In genomic region chr3:60703956-60704736, GRCh38 we compare ENCODE assay signal across 18 cellular contexts.
DNase-seq lines count a peak whose midpoint lies in the region; ATAC-seq and TF ChIP-seq lines count a peak whose summit lies in the region.
"Had no signal": no experiment of that assay in that cellular context is flagged by ENCODE, and none has a peak within 500 bp of the region (broad histone marks: within the 10 kb centered on the region; RNA-seq: fewer than 3 reads in every experiment).

No MANE protein-coding gene starts in this region.

- no peaks in the 10 kb centered on the region for H3K9me3 ChIP-seq in SK-N-SH
- H3K9me3 ChIP-seq in CD8-positive, alpha-beta T cell (ENCODE audit: low read length), result no peaks in the 10 kb centered on the region
- H3K9me3 ChIP-seq in T-helper 17 cell (ENCODE audit: control insufficient read depth, low read length, poor library complexity, severe bottlenecking), result no peaks in the 10 kb centered on the region
- H3K9me3 ChIP-seq: tibial artery had no signal

- intact Hi-C loops in CD8-positive, alpha-beta T cell (cut with DNase I, micrococcal nuclease), result no loop called here

- no peak overlapping the region for H2AFZ ChIP-seq in SK-N-SH (ENCODE audit: low read depth)

- peak in 1 of 2 experiments; percentile 26; a peak in 1 of 4 replicates for TF ChIP-seq EP300 in SK-N-SH (IDR thresholded peaks at IDR 0.05; ENCODE audit: borderline replicate concordance in 1 of 2, low read depth in 1 of 2, low read length in 1 of 2)

- H3K27me3 ChIP-seq in SK-N-SH (ENCODE audit: insufficient read depth), result no peaks in the 10 kb centered on the region
- H3K27me3 ChIP-seq in CD8-positive, alpha-beta T cell (ENCODE audit: insufficient read depth, low read length), result no peaks in the 10 kb centered on the region
- H3K27me3 ChIP-seq: tibial artery had no signal

- no peaks in the 10 kb centered on the region for H3K27me3 Mint-ChIP-seq in activated T-cell treated with anti-CD3 and anti-CD28 coated beads, Interleukin-2, amount 50 U/mL, for 72 hours (ENCODE audit: low read depth)
- no peaks in the 10 kb centered on the region for H3K27me3 Mint-ChIP-seq in CD8-positive, alpha-beta T cell (ENCODE audit: low read depth)
- no peaks in the 10 kb centered on the region for H3K27me3 Mint-ChIP-seq in T-helper 17 cell
- H3K27me3 Mint-ChIP-seq: activated naive CD8-positive, alpha-beta T cell treated with anti-CD3 and anti-CD28 coated beads, Interleukin-2, amount 50 U/mL, for 24 hours had no signal

- H3K4me1 Mint-ChIP-seq in activated T-cell treated with anti-CD3 and anti-CD28 coated beads, Interleukin-2, amount 50 U/mL, for 72 hours (ENCODE audit: low read depth), result no peaks in the 10 kb centered on the region
- no peaks in the 10 kb centered on the region for H3K4me1 Mint-ChIP-seq in CD8-positive, alpha-beta T cell (ENCODE audit: low read depth)
- H3K4me1 Mint-ChIP-seq in T-helper 17 cell, result no peaks in the 10 kb centered on the region
- H3K4me1 Mint-ChIP-seq: activated naive CD8-positive, alpha-beta T cell treated with anti-CD3 and anti-CD28 coated beads, Interleukin-2, amount 50 U/mL, for 24 hours; endodermal cell; immature natural killer cell had no signal

- H3K9ac ChIP-seq in SK-N-SH, result no peak overlapping the region

- peak overlapping the region in 1 of 2 experiments; percentile 53; a peak in 2 of 4 replicates for H3K27ac ChIP-seq in SK-N-SH (ENCODE audit: low read depth in 2 of 2, low read length in 1 of 2)
- H3K27ac ChIP-seq in CD8-positive, alpha-beta T cell (ENCODE audit: low read depth, low read length), result no peak overlapping the region
- H3K27ac ChIP-seq: tibial artery had no signal

- H4K20me1 ChIP-seq in SK-N-SH (ENCODE audit: insufficient read depth), result no peaks in the 10 kb centered on the region

- H3K4me3 ChIP-seq in SK-N-SH (ENCODE audit: low read depth in 2 of 2, low read length in 1 of 2) (no peak overlapping the region; a peak in 1 of 4 replicates), fibroblast of the aortic adventitia (ENCODE audit: low read depth, low read length) (no peak overlapping the region)
- H3K4me3 ChIP-seq in CD8-positive, alpha-beta T cell (ENCODE audit: low read depth, low read length), result no peak overlapping the region
- H3K4me3 ChIP-seq: tibial artery had no signal

- no peak for DNase-seq in activated T-cell treated with anti-CD3 and anti-CD28 coated beads, Interleukin-2, amount 50 U/mL, for 72 hours
- DNase-seq in activated T-cell treated with anti-CD3 and anti-CD28 coated beads, Interleukin-2, amount 50 U/mL, for 1 hour, result no peak
- DNase-seq in SK-N-SH, result no peak
- peak; percentile 14 for DNase-seq in fibroblast of the aortic adventitia (ENCODE audit: low read depth)
- DNase-seq in SHP77 (lab: John Stamatoyannopoulos, UW), result no peak
- no peak for DNase-seq in CD8-positive, alpha-beta T cell
- DNase-seq in NCI-H82 (lab: John Stamatoyannopoulos, UW), result no peak
- DNase-seq in T-helper 17 cell, result no peak
- DNase-seq: activated CD4-positive, alpha-beta T cell treated with anti-CD3 and anti-CD28 coated beads, Interleukin-2, amount 50 U/mL, for 4 hours; activated naive CD8-positive, alpha-beta T cell treated with anti-CD3 and anti-CD28 coated beads, Interleukin-2, amount 50 U/mL, for 24 hours; activated T-cell treated with anti-CD3 and anti-CD28 coated beads, Interleukin-2, amount 50 U/mL, for 4 hours; cerebellar nuclear complex; endodermal cell; immature natural killer cell; NCI-H524; stimulated activated CD4-positive, alpha-beta T cell treated with anti-CD3 and anti-CD28 coated beads, Interleukin-4, amount 100 ng/mL, for 4 hours; tibial artery had no signal

- TF ChIP-seq RAD21 in SK-N-SH (IDR thresholded peaks at IDR 0.05; ENCODE audit: low read length), result no peak

- H3K9me2 ChIP-seq in SK-N-SH, result no peaks in the 10 kb centered on the region

- ATAC-seq in activated T-cell treated with anti-CD3 and anti-CD28 coated beads, Interleukin-2, amount 50 U/mL, for 72 hours (replicated peaks in 1 of 2), result no peak
- no peak for ATAC-seq in CD8-positive, alpha-beta T cell
- ATAC-seq in T-helper 17 cell, result no peak
- ATAC-seq: activated naive CD8-positive, alpha-beta T cell treated with anti-CD3 and anti-CD28 coated beads, Interleukin-2, amount 50 U/mL, for 24 hours; activated T-cell treated with anti-CD3 and anti-CD28 coated beads, Interleukin-2, amount 50 U/mL, for 4 hours; sciatic nerve had no signal

- no peaks in the 10 kb centered on the region for H3K36me3 ChIP-seq in SK-N-SH (replicated peaks in 1 of 2; ENCODE audit: control insufficient read depth in 1 of 2, insufficient read depth in 2 of 2, low read length in 1 of 2)
- H3K36me3 ChIP-seq in CD8-positive, alpha-beta T cell (ENCODE audit: insufficient read depth, low read length), result no peaks in the 10 kb centered on the region
- H3K36me3 ChIP-seq: tibial artery had no signal

- peaks cover 28% of the 10 kb centered on the region for H3F3A ChIP-seq in SK-N-SH (replicated peaks; ENCODE audit: insufficient read depth)

- WGBS in SK-N-SH (ENCODE audit: low lambda C conversion rate), result 22% methylated on average over 3 of the region's 3 CpGs

- POLR2A ChIA-PET in SK-N-SH (lab: Yijun Ruan, JAX), result no interaction called here
- POLR2A ChIA-PET in CD8-positive, alpha-beta T cell (lab: Charles Lee), result interaction anchor here (1.1 kb wide), 1 partner anchor 9 kb away, joined by 3 read pairs; no protein-coding TSS in a partner anchor

- CTCF ChIA-PET in SK-N-SH (lab: Yijun Ruan, JAX), result no interaction called here
- CTCF ChIA-PET in CD8-positive, alpha-beta T cell (lab: Charles Lee), result interaction anchor here (0.7 kb wide), 1 partner anchor 17 kb away, joined by 3 read pairs; no protein-coding TSS in a partner anchor

- no peak for TF ChIP-seq CTCF in SK-N-SH (IDR thresholded peaks at IDR 0.05)
- no peak for TF ChIP-seq CTCF in fibroblast of the aortic adventitia (IDR thresholded peaks at IDR 0.05; ENCODE audit: insufficient read depth, low read length)
- TF ChIP-seq CTCF in CD8-positive, alpha-beta T cell (IDR thresholded peaks at IDR 0.05), result no peak

- peak overlapping the region; percentile 48 for H3K27ac Mint-ChIP-seq in activated T-cell treated with anti-CD3 and anti-CD28 coated beads, Interleukin-2, amount 50 U/mL, for 72 hours
- H3K27ac Mint-ChIP-seq in CD8-positive, alpha-beta T cell, result no peak overlapping the region
- H3K27ac Mint-ChIP-seq in T-helper 17 cell, result no peak overlapping the region
- H3K27ac Mint-ChIP-seq: activated naive CD8-positive, alpha-beta T cell treated with anti-CD3 and anti-CD28 coated beads, Interleukin-2, amount 50 U/mL, for 24 hours; endodermal cell; immature natural killer cell had no signal

- H3K9me3 Mint-ChIP-seq in activated T-cell treated with anti-CD3 and anti-CD28 coated beads, Interleukin-2, amount 50 U/mL, for 72 hours, result no peaks in the 10 kb centered on the region
- H3K9me3 Mint-ChIP-seq in CD8-positive, alpha-beta T cell, result no peaks in the 10 kb centered on the region
- H3K9me3 Mint-ChIP-seq: activated naive CD8-positive, alpha-beta T cell treated with anti-CD3 and anti-CD28 coated beads, Interleukin-2, amount 50 U/mL, for 24 hours; activated T-cell treated with anti-CD3 and anti-CD28 coated beads, Interleukin-2, amount 50 U/mL, for 4 hours; endodermal cell had no signal

- H3K4me3 Mint-ChIP-seq in activated T-cell treated with anti-CD3 and anti-CD28 coated beads, Interleukin-2, amount 50 U/mL, for 72 hours, result no peak overlapping the region
- no peak overlapping the region for H3K4me3 Mint-ChIP-seq in CD8-positive, alpha-beta T cell
- no peak overlapping the region for H3K4me3 Mint-ChIP-seq in T-helper 17 cell
- H3K4me3 Mint-ChIP-seq: activated naive CD8-positive, alpha-beta T cell treated with anti-CD3 and anti-CD28 coated beads, Interleukin-2, amount 50 U/mL, for 24 hours; activated T-cell treated with anti-CD3 and anti-CD28 coated beads, Interleukin-2, amount 50 U/mL, for 4 hours; endodermal cell; immature natural killer cell had no signal

- H3K4me2 ChIP-seq in SK-N-SH, result no peak overlapping the region

- H3K79me2 ChIP-seq in SK-N-SH (ENCODE audit: insufficient read depth), result no peaks in the 10 kb centered on the region

- H3K4me1 ChIP-seq in SK-N-SH (ENCODE audit: control insufficient read depth in 1 of 2, insufficient read depth in 2 of 2, low read depth in 1 of 2, low read length in 1 of 2), result peaks cover 0 to 32% of the 10 kb centered on the region in 2 experiments; a peak in 3 of 4 replicates
- no peaks in the 10 kb centered on the region for H3K4me1 ChIP-seq in CD8-positive, alpha-beta T cell (ENCODE audit: insufficient read depth, low read length)

- H3K36me3 Mint-ChIP-seq in activated T-cell treated with anti-CD3 and anti-CD28 coated beads, Interleukin-2, amount 50 U/mL, for 72 hours (ENCODE audit: insufficient read depth in 2 of 2), result no peaks in the 10 kb centered on the region
- no peaks in the 10 kb centered on the region for H3K36me3 Mint-ChIP-seq in CD8-positive, alpha-beta T cell
- no peaks in the 10 kb centered on the region for H3K36me3 Mint-ChIP-seq in T-helper 17 cell (ENCODE audit: low read depth)
- H3K36me3 Mint-ChIP-seq: immature natural killer cell had no signal

TF ChIP-seq in SK-N-SH, 30 proteins besides CTCF, POLR2A, EP300 and RAD21 (continues in another document):
- TF ChIP-seq TAF1 (IDR thresholded peaks at IDR 0.05; ENCODE audit: borderline replicate concordance, low read depth, low read length) (no peak), FOXM1 (IDR thresholded peaks at IDR 0.05; ENCODE audit: low read depth) (no peak), MAX (IDR thresholded peaks at IDR 0.05; ENCODE audit: low read depth) (no peak), FOSL2 (IDR thresholded peaks at IDR 0.05; ENCODE audit: borderline replicate concordance, low read depth) (peak; percentile 53; the same call in 1 of the 2 replicates), YY1 (IDR thresholded peaks at IDR 0.05; ENCODE audit: low read depth) (no peak), TCF12 (IDR thresholded peaks at IDR 0.05) (peak; percentile 62), PBX3 (IDR thresholded peaks at IDR 0.05) (peak; percentile 63), CHD2 (IDR thresholded peaks at IDR 0.05; ENCODE audit: low read length, partially characterized antibody) (no peak), ELF1 (IDR thresholded peaks at IDR 0.05) (no peak), RCOR1 (IDR thresholded peaks at IDR 0.05; ENCODE audit: low read length) (no peak), POLR2AphosphoS5 (IDR thresholded peaks at IDR 0.05; ENCODE audit: low read depth, low read length) (no peak)
